ENCODE assay signal across 9 cellular contexts in the genomic region with DNA sequence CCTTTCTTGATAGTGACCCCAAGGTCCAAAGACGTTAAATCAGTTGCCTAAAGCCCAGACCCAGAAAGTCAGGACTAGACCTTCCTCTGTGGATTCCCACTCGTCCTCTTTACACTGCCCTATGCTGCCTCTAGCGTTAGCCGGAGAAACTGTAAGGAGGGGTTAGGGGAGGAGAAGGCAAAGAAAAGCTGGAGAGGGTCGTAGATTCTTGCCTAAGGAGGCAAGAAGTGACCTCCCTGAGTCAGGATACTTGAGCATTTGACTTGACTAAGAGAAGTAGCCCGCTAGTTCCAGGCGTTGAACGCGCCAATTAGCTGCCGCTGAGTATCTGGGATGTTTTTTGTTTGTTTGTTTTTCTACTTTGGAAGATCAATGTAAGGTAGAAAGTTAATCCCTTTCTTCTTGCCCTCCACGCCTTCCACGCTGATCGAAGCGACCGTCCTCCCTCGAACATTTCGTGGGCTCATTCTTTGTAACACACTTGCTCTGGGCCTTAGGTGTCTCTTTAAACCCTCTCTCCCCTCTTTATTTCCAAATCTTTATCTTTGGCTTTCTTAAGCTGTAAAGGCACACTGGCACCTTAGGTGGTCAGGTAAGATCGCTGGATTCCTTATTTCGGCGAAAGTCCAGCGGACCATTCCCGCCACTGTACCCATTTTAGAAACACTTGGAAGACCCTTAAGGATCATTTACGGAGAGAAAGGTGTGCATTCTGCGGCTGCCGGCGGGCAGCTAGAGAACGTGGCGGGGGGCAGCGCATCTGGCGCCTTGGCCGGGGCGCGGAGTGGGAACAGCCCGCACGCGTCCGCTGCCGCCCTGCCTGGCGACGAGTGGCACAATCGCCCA. TPM values are rescaled to one million over a fixed set of nuclear protein-coding genes. Genes with fewer than 3 reads are reported as not detected.
DNase-seq lines count a peak whose midpoint lies in the region; ATAC-seq, FAIRE-seq and TF ChIP-seq lines count a peak whose summit lies in the region.
"Had no signal": no experiment of that assay in that cellular context is flagged by ENCODE, and none has a peak within 500 bp of the region (broad histone marks: within the 10 kb centered on the region; RNA-seq: fewer than 3 reads in every experiment).

No MANE protein-coding gene starts in this region.

- FAIRE-seq in HTR-8/SVneo (lab: Jason Lieb, UNC): peak; percentile 13
- FAIRE-seq: islet of Langerhans had no signal

- H3K27me3 ChIP-seq in body of pancreas: no peaks in the 10 kb centered on the region

- intact Hi-C loops in body of pancreas (cut with DNase I): no loop called here

- H3K4me3 ChIP-seq in body of pancreas (peak overlapping the region; percentile 39 to 52), iPS-11a (ENCODE audit: low read depth, low read length) (peak overlapping the region; percentile 73)

- TF ChIP-seq POLR2A in body of pancreas (IDR thresholded peaks at IDR 0.05): no peak

- peaks cover 14% of the 10 kb centered on the region for H3K4me1 ChIP-seq in body of pancreas

- peak; percentile 37 for ATAC-seq in GM21423 (IDR thresholded peaks at IDR 0.05; ENCODE audit: unreplicated experiment)
- ATAC-seq in body of pancreas: peak; percentile 28

- H3K9me3 ChIP-seq in body of pancreas: no peaks in the 10 kb centered on the region

- H3K36me3 ChIP-seq in body of pancreas (replicated peaks in 1 of 2; ENCODE audit: insufficient read depth in 1 of 2, low read depth in 2 of 2): no peaks in the 10 kb centered on the region

- H3K27ac ChIP-seq in body of pancreas: peak overlapping the region in 1 of 4 donors; percentile 56

- peak; percentile 60 to 81 (median 71) for TF ChIP-seq CTCF in body of pancreas (IDR thresholded peaks at IDR 0.05)

- WGBS in body of pancreas, 2 donors: 0 to 1% methylated on average over 23 to 41 of the region's 41 CpGs

- DNase-seq in ELR (ENCODE audit: low read depth): peak; percentile 91
- DNase-seq in HTR-8/SVneo (ENCODE audit: insufficient read length, low spot score): peak; percentile 50
- peak; percentile 94 for DNase-seq in RKO (ENCODE audit: low spot score)
- peak; percentile 32 to 53 (median 44) for DNase-seq in body of pancreas
- peak; percentile 84 for DNase-seq in retina
- no peak for DNase-seq in AML-193 (lab: John Stamatoyannopoulos, UW)

RNA-seq across cellular contexts. Expression of a gene that starts 5.1 kb away (rescaled TPM):
- total RNA-seq in body of pancreas: 10 to 100 TPM; 21.0 to 21.8 TPM

Comparison
In these comparisons a context has a peak if more than half of its experiments do, and no peak if none do; other contexts are left out.
1. DNase-seq: peak in ELR (single experiment), HTR-8/SVneo (single experiment), RKO (single experiment), body of pancreas (4 of 4) and retina (single experiment); none in AML-193 (0 of 2).